Comparison of ENCODE assay signal across 1 cellular context in the genomic region with DNA sequence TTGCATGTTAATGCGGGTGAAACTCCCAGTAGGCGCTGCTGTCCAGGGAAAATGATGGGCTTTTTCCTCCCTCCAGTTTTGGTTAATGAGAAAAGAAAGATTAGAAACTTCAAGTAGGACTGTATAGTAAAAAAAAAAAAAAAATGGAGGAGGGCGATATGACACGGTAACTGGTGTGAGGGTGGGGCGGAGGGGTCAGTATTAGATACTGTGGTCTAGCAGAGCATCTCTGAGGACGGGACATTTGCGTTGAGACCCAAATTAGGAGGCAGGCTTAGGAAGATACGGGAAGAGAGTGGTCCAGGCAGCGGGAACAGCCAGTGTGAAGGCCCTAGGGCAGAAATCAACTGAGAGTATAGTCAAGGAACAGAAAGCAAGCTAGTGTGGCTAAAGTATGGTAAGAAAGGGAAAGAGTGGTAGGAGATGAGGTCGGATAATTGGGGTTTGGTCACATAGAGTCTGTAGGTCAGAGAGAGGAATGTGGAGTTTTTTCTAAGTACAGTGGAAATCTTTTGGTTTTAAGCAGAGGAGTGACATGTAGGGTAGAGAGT.
A peak's percentile ranks its signal among the peaks of the same experiment; 100 is the strongest.
TF ChIP-seq lines count a peak whose summit lies in the region.

No MANE protein-coding gene starts in this region.

TF ChIP-seq in K562, 482 proteins besides CTCF, POLR2A, EP300 and RAD21 (continues in another document):
- TF ChIP-seq THRAP3 (IDR thresholded peaks at IDR 0.05; ENCODE audit: borderline replicate concordance) (0 out of 2 replicates have a peak, but pooled peaks have one; percentile 36), ASH1L (IDR thresholded peaks at IDR 0.05; ENCODE audit: borderline replicate concordance, low read depth, partially characterized antibody) (peak; percentile 9), RBM17 (IDR thresholded peaks at IDR 0.05; ENCODE audit: borderline replicate concordance, low read depth, low read length) (no peak), ZNF764 (CRISPR knock-in tag; IDR thresholded peaks at IDR 0.05; ENCODE audit: low read depth) (no peak), SRSF1 (IDR thresholded peaks at IDR 0.05; ENCODE audit: low read depth, low read length) (no peak), ZNF830 (CRISPR knock-in tag; IDR thresholded peaks at IDR 0.05) (no peak), ZNF23 (CRISPR knock-in tag; IDR thresholded peaks at IDR 0.05) (no peak), NFRKB (IDR thresholded peaks at IDR 0.05; ENCODE audit: low read depth) (no peak), KAT8 (IDR thresholded peaks at IDR 0.05; ENCODE audit: low read depth) (no peak), ZNF668 (CRISPR knock-in tag; IDR thresholded peaks at IDR 0.05) (no peak), U2AF1 (optimal IDR thresholded peaks at IDR 0.05; ENCODE audit: low read depth, low read length) (no peak), PHF21A (IDR thresholded peaks at IDR 0.05; ENCODE audit: borderline replicate concordance, low read depth) (no peak), ZNF408 (CRISPR knock-in tag; IDR thresholded peaks at IDR 0.05; ENCODE audit: low read depth) (no peak), RBM15 (IDR thresholded peaks at IDR 0.05; ENCODE audit: insufficient read depth, low read length) (no peak), ZNF586 (CRISPR knock-in tag; conservative IDR thresholded peaks at IDR 0.05) (no peak), PCBP1 (IDR thresholded peaks at IDR 0.05; ENCODE audit: low read depth, low read length, poor library complexity, severe bottlenecking) (no peak), POLR3G (IDR thresholded peaks at IDR 0.05; ENCODE audit: extremely low read depth, insufficient read length, insufficient replicate concordance) (no peak), CCNT2 (IDR thresholded peaks at IDR 0.05; ENCODE audit: borderline replicate concordance, extremely low read depth, insufficient read length, low read depth, low read length) (no peak), BCL6 (CRISPR knock-in tag; IDR thresholded peaks at IDR 0.05) (no peak), TOE1 (IDR thresholded peaks at IDR 0.05; ENCODE audit: borderline replicate concordance) (no peak), TOE1 (CRISPR knock-in tag; IDR thresholded peaks at IDR 0.05; ENCODE audit: borderline replicate concordance, low read depth) (0 out of 2 replicates have a peak, but pooled peaks have one; percentile 28), ZZZ3 (IDR thresholded peaks at IDR 0.05) (0 out of 2 replicates have a peak, but pooled peaks have one; percentile 34), KAT2B (IDR thresholded peaks at IDR 0.05; ENCODE audit: low read depth, low read length) (no peak), CAMTA2 (CRISPR knock-in tag; conservative IDR thresholded peaks at IDR 0.05) (no peak), CREB1 (IDR thresholded peaks at IDR 0.05) (no peak), CREB1 (CRISPR knock-in tag; IDR thresholded peaks at IDR 0.05) (no peak), TAL1 (IDR thresholded peaks at IDR 0.05) (0 out of 2 replicates have a peak, but pooled peaks have one; percentile 10), MCM2 (IDR thresholded peaks at IDR 0.05; ENCODE audit: low read depth) (no peak), STAT5A (IDR thresholded peaks at IDR 0.05; ENCODE audit: borderline replicate concordance, low read length) (no peak), ZNF384 (IDR thresholded peaks at IDR 0.05; ENCODE audit: low read depth, low read length) (peak; percentile 55), ZNF12 (CRISPR knock-in tag; IDR thresholded peaks at IDR 0.05) (no peak), SMARCA4 (IDR thresholded peaks at IDR 0.05) (0 out of 2 replicates have a peak, but pooled peaks have one; percentile 34), ZNF436 (CRISPR knock-in tag; IDR thresholded peaks at IDR 0.05) (no peak), HDAC6 (IDR thresholded peaks at IDR 0.05; ENCODE audit: low read depth, low read length) (no peak), SREBF2 (CRISPR knock-in tag; IDR thresholded peaks at IDR 0.05) (no peak), NR1H2 (CRISPR knock-in tag; IDR thresholded peaks at IDR 0.05) (no peak), PRPF4 (IDR thresholded peaks at IDR 0.05; ENCODE audit: insufficient read depth, low read depth, low read length, poor library complexity, severe bottlenecking) (no peak), EZH2 (IDR thresholded peaks at IDR 0.05; ENCODE audit: borderline replicate concordance, low read depth, low read length) (no peak), TAF9B (IDR thresholded peaks at IDR 0.05; ENCODE audit: partially characterized antibody) (no peak)
- TF ChIP-seq, protein P1, sequence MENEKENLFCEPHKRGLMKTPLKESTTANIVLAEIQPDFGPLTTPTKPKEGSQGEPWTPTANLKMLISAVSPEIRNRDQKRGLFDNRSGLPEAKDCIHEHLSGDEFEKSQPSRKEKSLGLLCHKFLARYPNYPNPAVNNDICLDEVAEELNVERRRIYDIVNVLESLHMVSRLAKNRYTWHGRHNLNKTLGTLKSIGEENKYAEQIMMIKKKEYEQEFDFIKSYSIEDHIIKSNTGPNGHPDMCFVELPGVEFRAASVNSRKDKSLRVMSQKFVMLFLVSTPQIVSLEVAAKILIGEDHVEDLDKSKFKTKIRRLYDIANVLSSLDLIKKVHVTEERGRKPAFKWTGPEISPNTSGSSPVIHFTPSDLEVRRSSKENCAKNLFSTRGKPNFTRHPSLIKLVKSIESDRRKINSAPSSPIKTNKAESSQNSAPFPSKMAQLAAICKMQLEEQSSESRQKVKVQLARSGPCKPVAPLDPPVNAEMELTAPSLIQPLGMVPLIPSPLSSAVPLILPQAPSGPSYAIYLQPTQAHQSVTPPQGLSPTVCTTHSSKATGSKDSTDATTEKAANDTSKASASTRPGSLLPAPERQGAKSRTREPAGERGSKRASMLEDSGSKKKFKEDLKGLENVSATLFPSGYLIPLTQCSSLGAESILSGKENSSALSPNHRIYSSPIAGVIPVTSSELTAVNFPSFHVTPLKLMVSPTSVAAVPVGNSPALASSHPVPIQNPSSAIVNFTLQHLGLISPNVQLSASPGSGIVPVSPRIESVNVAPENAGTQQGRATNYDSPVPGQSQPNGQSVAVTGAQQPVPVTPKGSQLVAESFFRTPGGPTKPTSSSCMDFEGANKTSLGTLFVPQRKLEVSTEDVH (IDR thresholded peaks at IDR 0.05; ENCODE audit: low read depth, partially characterized antibody): no peak
- TF ChIP-seq, protein P2, sequence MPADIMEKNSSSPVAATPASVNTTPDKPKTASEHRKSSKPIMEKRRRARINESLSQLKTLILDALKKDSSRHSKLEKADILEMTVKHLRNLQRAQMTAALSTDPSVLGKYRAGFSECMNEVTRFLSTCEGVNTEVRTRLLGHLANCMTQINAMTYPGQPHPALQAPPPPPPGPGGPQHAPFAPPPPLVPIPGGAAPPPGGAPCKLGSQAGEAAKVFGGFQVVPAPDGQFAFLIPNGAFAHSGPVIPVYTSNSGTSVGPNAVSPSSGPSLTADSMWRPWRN (IDR thresholded peaks at IDR 0.05; ENCODE audit: low read depth): no peak
- TF ChIP-seq, protein P3, sequence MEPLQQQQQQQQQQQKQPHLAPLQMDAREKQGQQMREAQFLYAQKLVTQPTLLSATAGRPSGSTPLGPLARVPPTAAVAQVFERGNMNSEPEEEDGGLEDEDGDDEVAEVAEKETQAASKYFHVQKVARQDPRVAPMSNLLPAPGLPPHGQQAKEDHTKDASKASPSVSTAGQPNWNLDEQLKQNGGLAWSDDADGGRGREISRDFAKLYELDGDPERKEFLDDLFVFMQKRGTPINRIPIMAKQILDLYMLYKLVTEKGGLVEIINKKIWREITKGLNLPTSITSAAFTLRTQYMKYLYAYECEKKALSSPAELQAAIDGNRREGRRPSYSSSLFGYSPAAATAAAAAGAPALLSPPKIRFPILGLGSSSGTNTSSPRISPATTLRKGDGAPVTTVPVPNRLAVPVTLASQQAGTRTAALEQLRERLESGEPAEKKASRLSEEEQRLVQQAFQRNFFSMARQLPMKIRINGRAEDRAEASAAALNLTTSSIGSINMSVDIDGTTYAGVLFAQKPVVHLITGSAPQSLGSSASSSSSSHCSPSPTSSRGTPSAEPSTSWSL (CRISPR knock-in tag; IDR thresholded peaks at IDR 0.05; ENCODE audit: borderline replicate concordance): no peak
- TF ChIP-seq, protein P4, sequence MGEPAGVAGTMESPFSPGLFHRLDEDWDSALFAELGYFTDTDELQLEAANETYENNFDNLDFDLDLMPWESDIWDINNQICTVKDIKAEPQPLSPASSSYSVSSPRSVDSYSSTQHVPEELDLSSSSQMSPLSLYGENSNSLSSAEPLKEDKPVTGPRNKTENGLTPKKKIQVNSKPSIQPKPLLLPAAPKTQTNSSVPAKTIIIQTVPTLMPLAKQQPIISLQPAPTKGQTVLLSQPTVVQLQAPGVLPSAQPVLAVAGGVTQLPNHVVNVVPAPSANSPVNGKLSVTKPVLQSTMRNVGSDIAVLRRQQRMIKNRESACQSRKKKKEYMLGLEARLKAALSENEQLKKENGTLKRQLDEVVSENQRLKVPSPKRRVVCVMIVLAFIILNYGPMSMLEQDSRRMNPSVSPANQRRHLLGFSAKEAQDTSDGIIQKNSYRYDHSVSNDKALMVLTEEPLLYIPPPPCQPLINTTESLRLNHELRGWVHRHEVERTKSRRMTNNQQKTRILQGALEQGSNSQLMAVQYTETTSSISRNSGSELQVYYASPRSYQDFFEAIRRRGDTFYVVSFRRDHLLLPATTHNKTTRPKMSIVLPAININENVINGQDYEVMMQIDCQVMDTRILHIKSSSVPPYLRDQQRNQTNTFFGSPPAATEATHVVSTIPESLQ (CRISPR knock-in tag; IDR thresholded peaks at IDR 0.05): no peak
- TF ChIP-seq, protein P5, sequence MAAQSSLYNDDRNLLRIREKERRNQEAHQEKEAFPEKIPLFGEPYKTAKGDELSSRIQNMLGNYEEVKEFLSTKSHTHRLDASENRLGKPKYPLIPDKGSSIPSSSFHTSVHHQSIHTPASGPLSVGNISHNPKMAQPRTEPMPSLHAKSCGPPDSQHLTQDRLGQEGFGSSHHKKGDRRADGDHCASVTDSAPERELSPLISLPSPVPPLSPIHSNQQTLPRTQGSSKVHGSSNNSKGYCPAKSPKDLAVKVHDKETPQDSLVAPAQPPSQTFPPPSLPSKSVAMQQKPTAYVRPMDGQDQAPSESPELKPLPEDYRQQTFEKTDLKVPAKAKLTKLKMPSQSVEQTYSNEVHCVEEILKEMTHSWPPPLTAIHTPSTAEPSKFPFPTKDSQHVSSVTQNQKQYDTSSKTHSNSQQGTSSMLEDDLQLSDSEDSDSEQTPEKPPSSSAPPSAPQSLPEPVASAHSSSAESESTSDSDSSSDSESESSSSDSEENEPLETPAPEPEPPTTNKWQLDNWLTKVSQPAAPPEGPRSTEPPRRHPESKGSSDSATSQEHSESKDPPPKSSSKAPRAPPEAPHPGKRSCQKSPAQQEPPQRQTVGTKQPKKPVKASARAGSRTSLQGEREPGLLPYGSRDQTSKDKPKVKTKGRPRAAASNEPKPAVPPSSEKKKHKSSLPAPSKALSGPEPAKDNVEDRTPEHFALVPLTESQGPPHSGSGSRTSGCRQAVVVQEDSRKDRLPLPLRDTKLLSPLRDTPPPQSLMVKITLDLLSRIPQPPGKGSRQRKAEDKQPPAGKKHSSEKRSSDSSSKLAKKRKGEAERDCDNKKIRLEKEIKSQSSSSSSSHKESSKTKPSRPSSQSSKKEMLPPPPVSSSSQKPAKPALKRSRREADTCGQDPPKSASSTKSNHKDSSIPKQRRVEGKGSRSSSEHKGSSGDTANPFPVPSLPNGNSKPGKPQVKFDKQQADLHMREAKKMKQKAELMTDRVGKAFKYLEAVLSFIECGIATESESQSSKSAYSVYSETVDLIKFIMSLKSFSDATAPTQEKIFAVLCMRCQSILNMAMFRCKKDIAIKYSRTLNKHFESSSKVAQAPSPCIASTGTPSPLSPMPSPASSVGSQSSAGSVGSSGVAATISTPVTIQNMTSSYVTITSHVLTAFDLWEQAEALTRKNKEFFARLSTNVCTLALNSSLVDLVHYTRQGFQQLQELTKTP (IDR thresholded peaks at IDR 0.05; ENCODE audit: low read depth in 1 of 2, partially characterized antibody in 2 of 2): no peak
- TF ChIP-seq, protein P6, sequence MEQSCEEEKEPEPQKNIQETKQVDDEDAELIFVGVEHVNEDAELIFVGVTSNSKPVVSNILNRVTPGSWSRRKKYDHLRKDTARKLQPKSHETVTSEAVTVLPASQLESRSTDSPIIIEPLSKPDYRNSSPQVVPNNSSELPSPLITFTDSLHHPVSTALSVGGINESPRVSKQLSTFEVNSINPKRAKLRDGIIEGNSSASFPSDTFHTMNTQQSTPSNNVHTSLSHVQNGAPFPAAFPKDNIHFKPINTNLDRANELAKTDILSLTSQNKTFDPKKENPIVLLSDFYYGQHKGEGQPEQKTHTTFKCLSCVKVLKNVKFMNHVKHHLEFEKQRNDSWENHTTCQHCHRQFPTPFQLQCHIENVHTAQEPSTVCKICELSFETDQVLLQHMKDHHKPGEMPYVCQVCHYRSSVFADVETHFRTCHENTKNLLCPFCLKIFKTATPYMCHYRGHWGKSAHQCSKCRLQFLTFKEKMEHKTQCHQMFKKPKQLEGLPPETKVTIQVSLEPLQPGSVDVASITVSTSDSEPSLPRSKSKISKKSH (CRISPR knock-in tag; IDR thresholded peaks at IDR 0.05): no peak
- TF ChIP-seq, protein P7, sequence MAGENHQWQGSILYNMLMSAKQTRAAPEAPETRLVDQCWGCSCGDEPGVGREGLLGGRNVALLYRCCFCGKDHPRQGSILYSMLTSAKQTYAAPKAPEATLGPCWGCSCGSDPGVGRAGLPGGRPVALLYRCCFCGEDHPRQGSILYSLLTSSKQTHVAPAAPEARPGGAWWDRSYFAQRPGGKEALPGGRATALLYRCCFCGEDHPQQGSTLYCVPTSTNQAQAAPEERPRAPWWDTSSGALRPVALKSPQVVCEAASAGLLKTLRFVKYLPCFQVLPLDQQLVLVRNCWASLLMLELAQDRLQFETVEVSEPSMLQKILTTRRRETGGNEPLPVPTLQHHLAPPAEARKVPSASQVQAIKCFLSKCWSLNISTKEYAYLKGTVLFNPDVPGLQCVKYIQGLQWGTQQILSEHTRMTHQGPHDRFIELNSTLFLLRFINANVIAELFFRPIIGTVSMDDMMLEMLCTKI (IDR thresholded peaks at IDR 0.05; ENCODE audit: partially characterized antibody): no peak
- TF ChIP-seq, protein P8, sequence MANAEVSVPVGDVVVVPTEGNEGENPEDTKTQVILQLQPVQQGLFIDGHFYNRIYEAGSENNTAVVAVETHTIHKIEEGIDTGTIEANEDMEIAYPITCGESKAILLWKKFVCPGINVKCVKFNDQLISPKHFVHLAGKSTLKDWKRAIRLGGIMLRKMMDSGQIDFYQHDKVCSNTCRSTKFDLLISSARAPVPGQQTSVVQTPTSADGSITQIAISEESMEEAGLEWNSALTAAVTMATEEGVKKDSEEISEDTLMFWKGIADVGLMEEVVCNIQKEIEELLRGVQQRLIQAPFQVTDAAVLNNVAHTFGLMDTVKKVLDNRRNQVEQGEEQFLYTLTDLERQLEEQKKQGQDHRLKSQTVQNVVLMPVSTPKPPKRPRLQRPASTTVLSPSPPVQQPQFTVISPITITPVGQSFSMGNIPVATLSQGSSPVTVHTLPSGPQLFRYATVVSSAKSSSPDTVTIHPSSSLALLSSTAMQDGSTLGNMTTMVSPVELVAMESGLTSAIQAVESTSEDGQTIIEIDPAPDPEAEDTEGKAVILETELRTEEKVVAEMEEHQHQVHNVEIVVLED (CRISPR knock-in tag; IDR thresholded peaks at IDR 0.05): no peak
- TF ChIP-seq, protein P9, sequence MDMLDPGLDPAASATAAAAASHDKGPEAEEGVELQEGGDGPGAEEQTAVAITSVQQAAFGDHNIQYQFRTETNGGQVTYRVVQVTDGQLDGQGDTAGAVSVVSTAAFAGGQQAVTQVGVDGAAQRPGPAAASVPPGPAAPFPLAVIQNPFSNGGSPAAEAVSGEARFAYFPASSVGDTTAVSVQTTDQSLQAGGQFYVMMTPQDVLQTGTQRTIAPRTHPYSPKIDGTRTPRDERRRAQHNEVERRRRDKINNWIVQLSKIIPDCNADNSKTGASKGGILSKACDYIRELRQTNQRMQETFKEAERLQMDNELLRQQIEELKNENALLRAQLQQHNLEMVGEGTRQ (CRISPR knock-in tag; IDR thresholded peaks at IDR 0.05): no peak
